ENCODE assay signal across 30 cellular contexts in genomic region chr18:36312806-36313395, GRCh38. TPM values are rescaled to one million over a fixed set of nuclear protein-coding genes. Genes with fewer than 3 reads are reported as not detected.
DNase-seq lines count a peak whose midpoint lies in the region; ATAC-seq and TF ChIP-seq lines count a peak whose summit lies in the region.
"Had no signal": no experiment of that assay in that cellular context is flagged by ENCODE, and none has a peak within 500 bp of the region (broad histone marks: within the 10 kb centered on the region; RNA-seq: fewer than 3 reads in every experiment).

No MANE protein-coding gene starts in this region.

- no peak overlapping the region for H3K14ac ChIP-seq in mesenchymal stem cell (ENCODE audit: low read length in 2 of 2)

- no peaks in the 10 kb centered on the region for H4K20me1 ChIP-seq in PC-9 (ENCODE audit: insufficient read depth)

- H3K4me2 ChIP-seq in PC-9 (peak overlapping the region; percentile 21; the same call in 1 of the 2 replicates), mesenchymal stem cell (ENCODE audit: low read length, poor library complexity, severe bottlenecking) (no peak overlapping the region)

- H3K23ac ChIP-seq in mesenchymal stem cell (ENCODE audit: low read length in 2 of 2): no peak overlapping the region

- H2BK5ac ChIP-seq in mesenchymal stem cell (ENCODE audit: low read depth, low read length, poor library complexity, severe bottlenecking): no peak overlapping the region

- no peak overlapping the region for H4K8ac ChIP-seq in mesenchymal stem cell (ENCODE audit: low read length)

- H3K4me1 ChIP-seq in PC-9 (replicated peaks; ENCODE audit: insufficient read depth) (peaks cover 82% of the 10 kb centered on the region), mesenchymal stem cell (ENCODE audit: control insufficient read depth, insufficient read depth, low read depth, low read length) (peaks cover 48% of the 10 kb centered on the region), body of pancreas (peaks cover 7% of the 10 kb centered on the region)
- H3K4me1 ChIP-seq: parathyroid adenoma, right lobe of liver, stomach had no signal

- no peak overlapping the region for H2BK120ac ChIP-seq in mesenchymal stem cell (ENCODE audit: low read depth, low read length)

- peak overlapping the region; percentile 72 for H2AK5ac ChIP-seq in mesenchymal stem cell (ENCODE audit: low read length, severe bottlenecking)

- 100% methylated on average over 1 of the region's 2 CpGs for WGBS in mesenchymal stem cell
- WGBS in body of pancreas, 2 donors: 84 to 100% methylated on average over 1 to 2 of the region's 2 CpGs

- H3K9ac ChIP-seq in mesenchymal stem cell (ENCODE audit: low read length): no peak overlapping the region
- H3K9ac ChIP-seq: parathyroid adenoma had no signal

- H3K79me1 ChIP-seq in mesenchymal stem cell (replicated peaks; ENCODE audit: low read length, poor library complexity, severe bottlenecking): peaks cover 14% of the 10 kb centered on the region

- H2AFZ ChIP-seq in PC-9 (no peak overlapping the region), mesenchymal stem cell (ENCODE audit: low read depth, low read length) (no peak overlapping the region)
- H2AFZ ChIP-seq: parathyroid adenoma had no signal

- intact Hi-C loops in PC-9 (cut with micrococcal nuclease; ENCODE audit: unreplicated experiment): no loop called here
- intact Hi-C loops in body of pancreas (cut with DNase I): no loop called here

- H3K27me3 ChIP-seq in PC-9 (ENCODE audit: insufficient read depth, low read depth): no peaks in the 10 kb centered on the region
- H3K27me3 ChIP-seq in mesenchymal stem cell (ENCODE audit: control insufficient read depth in 1 of 2, insufficient read depth in 1 of 2, low read length in 2 of 2): no peaks in the 10 kb centered on the region
- H3K27me3 ChIP-seq in body of pancreas: no peaks in the 10 kb centered on the region
- H3K27me3 ChIP-seq: foreskin keratinocyte, right lobe of liver, tibial artery had no signal

- H3K79me2 ChIP-seq in PC-9 (ENCODE audit: low read depth): peaks cover 22% of the 10 kb centered on the region
- H3K79me2 ChIP-seq: parathyroid adenoma had no signal

- H2BK12ac ChIP-seq in mesenchymal stem cell (ENCODE audit: low read length in 2 of 2): no peak overlapping the region

- H3K36me3 ChIP-seq in PC-9 (ENCODE audit: low read depth) (no peaks in the 10 kb centered on the region), mesenchymal stem cell (ENCODE audit: control insufficient read depth in 1 of 2, insufficient read depth in 2 of 2, low read depth in 1 of 2, low read length in 2 of 2) (peaks cover 0 to 4% of the 10 kb centered on the region in 2 experiments), body of pancreas (replicated peaks in 1 of 2; ENCODE audit: insufficient read depth in 1 of 2, low read depth in 2 of 2) (no peaks in the 10 kb centered on the region)
- H3K36me3 ChIP-seq: right lobe of liver, stomach, tibial artery, WERI-Rb-1 had no signal

- H3K9me3 ChIP-seq in PC-9 (ENCODE audit: insufficient read depth, low read depth): no peaks in the 10 kb centered on the region
- H3K9me3 ChIP-seq in mesenchymal stem cell (ENCODE audit: control insufficient read depth, low read length): no peaks in the 10 kb centered on the region
- H3K9me3 ChIP-seq in body of pancreas: no peaks in the 10 kb centered on the region
- H3K9me3 ChIP-seq: right lobe of liver had no signal

- TF ChIP-seq CTCF in PC-9 (conservative IDR thresholded peaks at IDR 0.05) (no peak), body of pancreas (IDR thresholded peaks at IDR 0.05) (no peak)

- CTCF ChIA-PET in PC-9 (lab: Charles Lee): no interaction called here

- peaks cover 37% of the 10 kb centered on the region for H3F3A ChIP-seq in PC-9 (ENCODE audit: insufficient read depth, low read depth)

- H3K9me2 ChIP-seq in PC-9 (ENCODE audit: insufficient read depth): no peaks in the 10 kb centered on the region

- H3K4ac ChIP-seq in mesenchymal stem cell (ENCODE audit: low read depth in 1 of 2, low read length in 2 of 2): no peak overlapping the region

- H3K4me3 ChIP-seq in PC-9 (no peak overlapping the region), mesenchymal stem cell (ENCODE audit: insufficient read depth in 1 of 2, low read depth in 1 of 2, low read length in 2 of 2) (no peak overlapping the region), body of pancreas (no peak overlapping the region)
- H3K4me3 ChIP-seq: right lobe of liver, stomach, tibial artery had no signal

- H4K91ac ChIP-seq in mesenchymal stem cell (ENCODE audit: low read length): no peak overlapping the region

- H3K27ac ChIP-seq in PC-9: no peak overlapping the region
- peak overlapping the region; percentile 35 for H3K27ac ChIP-seq in mesenchymal stem cell (ENCODE audit: low read length, poor library complexity, severe bottlenecking)
- H3K27ac ChIP-seq in body of pancreas: no peak overlapping the region
- H3K27ac ChIP-seq: foreskin keratinocyte, parathyroid adenoma, right lobe of liver, stomach, tibial artery, WERI-Rb-1 had no signal

- no peak overlapping the region for H3K18ac ChIP-seq in mesenchymal stem cell (ENCODE audit: low read depth in 1 of 2, low read length in 2 of 2)

- H2BK15ac ChIP-seq in mesenchymal stem cell (ENCODE audit: low read depth, poor library complexity, severe bottlenecking): peak overlapping the region; percentile 17

- peak; percentile 27 for DNase-seq in Daoy (ENCODE audit: low read depth)
- no peak for DNase-seq in PC-9
- peak; percentile 13 for DNase-seq in dermis blood vessel endothelial cell
- DNase-seq in mesenchymal stem cell: no peak
- no peak for DNase-seq in GF-D8 (lab: John Stamatoyannopoulos, UW)
- no peak for DNase-seq in UCSD-AML1 (lab: John Stamatoyannopoulos, UW; ENCODE audit: unreplicated experiment)
- DNase-seq in body of pancreas: no peak
- DNase-seq in GM19240 (ENCODE audit: insufficient read length, low spot score): no peak
- DNase-seq: activated CD4-positive, alpha-beta memory T cell treated with anti-CD3 and anti-CD28 coated beads, Interleukin-2, amount 10 ng/mL, durations not matched to agents 7 days and 5 days; activated effector memory CD4-positive, alpha-beta T cell treated with anti-CD3 and anti-CD28 coated beads, Interleukin-2, amount 50 U/mL, for 16 hours; activated naive CD8-positive, alpha-beta T cell treated with anti-CD3 and anti-CD28 coated beads, Interleukin-2, amount 50 U/mL, for 24 hours; activated T-cell treated with anti-CD3 and anti-CD28 coated beads for 4 hours; C1 segment of cervical spinal cord; Calu3; central memory CD4-positive, alpha-beta T cell; foreskin keratinocyte; hippocampal formation; immature natural killer cell; NCI-H1048; NCI-H1694 treated with DMSO at 0.1 percent for 48 hours; NCI-H526 treated with DMSO at 0.1 percent for 48 hours; right lobe of liver; RPMI8226; stomach; tibial artery; WERI-Rb-1 had no signal

- no TSS peak for BruUV-seq in PC-9 (replicated peaks; lab: Mats Ljungman, UMichigan)

- ATAC-seq in body of pancreas: no peak
- ATAC-seq: activated naive CD8-positive, alpha-beta T cell treated with anti-CD3 and anti-CD28 coated beads, Interleukin-2, amount 50 U/mL, for 24 hours; foreskin keratinocyte; HCT116; natural killer cell treated with Interleukin-12 subunit alpha and Interleukin-12 subunit beta and Interleukin-15 and Interleukin-18, amount 100 ng/mL, for 72 hours; right lobe of liver had no signal

- POLR2A ChIA-PET in PC-9 (lab: Charles Lee; ENCODE audit: unreplicated experiment): no interaction called here

- TF ChIP-seq POLR2A in body of pancreas (IDR thresholded peaks at IDR 0.05): no peak

RNA-seq across cellular contexts. Expression of gene FHOD3, which starts 15.4 kb away (rescaled TPM):
- 16.3 and 17.8 TPM in 2 replicates for total RNA-seq in Daoy (2014; rRNA removed; shearing (Covaris generic))
- total RNA-seq in PC-9 (2021) (10.6 and 13.3 TPM in 2 replicates), dermis blood vessel endothelial cell (0.14 and 0.34 TPM in 2 replicates), body of pancreas (1 to 10 TPM in 1 of 2 donors, under 1 TPM in 1; 0.52 to 2.0 TPM)
- 0.23 TPM for polyA plus RNA-seq in mesenchymal stem cell (2013, experiment 1 of 2)
- polyA plus RNA-seq in mesenchymal stem cell (2013, experiment 2 of 2): 0.23 TPM
- total RNA-seq: activated CD4-positive, alpha-beta memory T cell treated with anti-CD3 and anti-CD28 coated beads, Interleukin-2, amount 10 ng/mL, durations not matched to agents 7 days and 5 days; mononuclear cell; natural killer cell treated with Interleukin-12 subunit alpha and Interleukin-12 subunit beta and Interleukin-15 and Interleukin-18, amount 100 ng/mL, for 72 hours had no signal
- polyA plus RNA-seq: immature natural killer cell had no signal

Comparison
In these comparisons a context has a peak if more than half of its experiments do, and no peak if none do; other contexts are left out.
1. DNase-seq: peak in Daoy (single experiment) and dermis blood vessel endothelial cell (single experiment); none in PC-9 (0 of 2), mesenchymal stem cell (single experiment), GF-D8 (single experiment), UCSD-AML1 (single experiment), body of pancreas (0 of 4) and GM19240 (single experiment).